ENCODE assay signal across 9 cellular contexts in the genomic region with DNA sequence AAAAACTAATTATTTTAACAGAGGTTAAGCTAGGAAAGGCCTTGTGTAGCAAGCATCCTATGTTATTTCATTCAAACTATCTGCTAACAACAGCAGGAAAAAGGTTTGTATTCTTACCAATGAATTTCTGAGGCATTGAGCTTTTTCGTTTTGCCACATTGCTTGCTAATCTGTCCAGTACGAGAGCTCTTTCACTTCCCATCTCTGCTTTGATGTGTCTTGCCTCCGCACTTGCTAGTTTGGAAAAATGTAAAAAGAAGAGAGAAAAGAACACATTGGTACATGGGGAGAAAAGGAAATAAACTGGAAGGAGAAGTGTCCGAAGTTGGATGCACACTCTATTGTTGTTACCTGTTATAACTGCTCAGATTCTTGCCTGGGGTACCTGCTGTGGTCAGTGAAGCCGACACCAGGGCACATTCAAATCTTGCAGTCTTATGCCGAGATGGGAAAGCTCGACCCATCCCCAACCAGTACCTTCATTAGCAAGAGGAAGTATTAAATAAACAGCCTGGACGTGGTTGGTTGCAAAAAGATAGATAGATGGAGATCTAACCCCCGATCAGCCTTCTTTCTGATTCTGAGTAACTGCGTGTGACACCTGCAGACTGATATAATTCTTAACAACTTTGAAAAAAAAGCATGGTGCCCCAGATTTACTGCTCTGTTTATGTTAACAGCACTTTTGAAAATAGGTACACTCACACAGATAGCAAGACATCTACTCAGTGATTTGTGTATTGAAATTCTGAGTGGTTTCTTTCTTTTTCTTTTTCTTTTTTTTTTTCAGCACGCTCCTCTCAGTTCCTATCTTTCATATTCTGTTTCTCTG. TPM values are rescaled to one million over a fixed set of nuclear protein-coding genes. Genes with fewer than 3 reads are reported as not detected.
A peak's percentile ranks its signal among the peaks of the same experiment; 100 is the strongest.
DNase-seq lines count a peak whose midpoint lies in the region; ATAC-seq lines count a peak whose summit lies in the region.
"Had no signal": no experiment of that assay in that cellular context is flagged by ENCODE, and none has a peak within 500 bp of the region (broad histone marks: within the 10 kb centered on the region; RNA-seq: fewer than 3 reads in every experiment).

No MANE protein-coding gene starts in this region.

- H3K79me1 ChIP-seq in mesendoderm (ENCODE audit: low read length): no peaks in the 10 kb centered on the region

- POLR2A ChIA-PET in T-cell (lab: Charles Lee): interaction anchor here in 1 of 2 donors (0.5 to 0.6 kb wide), 2 partner anchors 35 to 82 kb away, joined by 3 to 5 read pairs; no protein-coding TSS in a partner anchor

- H3K27ac ChIP-seq in mesendoderm (ENCODE audit: low read depth, low read length) (no peak overlapping the region), aorta (ENCODE audit: low read depth in 1 of 2, low read length in 2 of 2) (no peak overlapping the region)
- H3K27ac ChIP-seq: thyroid gland had no signal

- H3K18ac ChIP-seq in mesendoderm (ENCODE audit: low read length): no peak overlapping the region

- H4K5ac ChIP-seq in mesendoderm (ENCODE audit: low read length): no peak overlapping the region

- H3K4me1 Mint-ChIP-seq in T-cell: peaks cover 88 to 93% (median 88%) of the 10 kb centered on the region in 3 donors
- H3K4me1 Mint-ChIP-seq in stimulated activated naive B cell treated with anti-CD40 and anti-IgM and Interleukin-4, amounts not matched to agents 10 μg/mL and 1 μg/mL and 100 μg/mL, for 72 hours: peaks cover 38 to 82% of the 10 kb centered on the region in 2 donors

- intact Hi-C loops in aorta (cut with DNase I): no loop called here

- no peak for DNase-seq in activated CD4-positive, CD25-positive, alpha-beta regulatory T cell (lab: John Stamatoyannopoulos, UW)
- peak in 2 of 34 experiments; percentile 9 to 18 for DNase-seq in T-cell
- no peak for DNase-seq in stimulated activated naive B cell treated with anti-CD40 and anti-IgM and Interleukin-4, amounts not matched to agents 10 μg/mL and 1 μg/mL and 100 μg/mL, for 72 hours
- no peak for DNase-seq in mesendoderm
- no peak for DNase-seq in aorta
- DNase-seq in middle frontal gyrus (ENCODE audit: extremely low spot score, low spot score): no peak
- DNase-seq: thyroid gland had no signal

- H3K4ac ChIP-seq in mesendoderm (ENCODE audit: low read depth, low read length): no peak overlapping the region

- ATAC-seq in activated CD4-positive, CD25-positive, alpha-beta regulatory T cell treated with anti-CD3 and anti-CD28 coated beads, Interleukin-2, amount 50 U/mL, for 24 hours: peak; percentile 85
- ATAC-seq in HG02678 (IDR thresholded peaks at IDR 0.05; ENCODE audit: unreplicated experiment) (peak; percentile 54), T-cell (replicated peaks in 1 of 4) (peak; percentile 52 to 69 (median 62)), aorta (ENCODE audit: low FRiP score) (no peak)
- peak; percentile 78 to 87 for ATAC-seq in stimulated activated naive B cell treated with anti-CD40 and anti-IgM and Interleukin-4, amounts not matched to agents 10 μg/mL and 1 μg/mL and 100 μg/mL, for 72 hours (replicated peaks)

- peaks cover 31% of the 10 kb centered on the region for H3K36me3 Mint-ChIP-seq in T-cell
- peaks cover 45 to 65% of the 10 kb centered on the region in 2 donors for H3K36me3 Mint-ChIP-seq in stimulated activated naive B cell treated with anti-CD40 and anti-IgM and Interleukin-4, amounts not matched to agents 10 μg/mL and 1 μg/mL and 100 μg/mL, for 72 hours

- H3K36me3 ChIP-seq in mesendoderm (ENCODE audit: control insufficient read depth, insufficient read depth, low read length) (no peaks in the 10 kb centered on the region), aorta (ENCODE audit: control insufficient read depth in 1 of 2, insufficient read depth in 2 of 2, low read length in 1 of 2) (no peaks in the 10 kb centered on the region)
- H3K36me3 ChIP-seq: thyroid gland had no signal

- no peaks in the 10 kb centered on the region for H3K27me3 ChIP-seq in mesendoderm (ENCODE audit: insufficient read depth, low read length, poor library complexity)
- H3K27me3 ChIP-seq in aorta (ENCODE audit: control insufficient read depth in 1 of 2, insufficient read depth in 2 of 2, low read length in 1 of 2): no peaks in the 10 kb centered on the region
- H3K27me3 ChIP-seq: thyroid gland had no signal

- no peaks in the 10 kb centered on the region for H3K9me3 Mint-ChIP-seq in T-cell
- H3K9me3 Mint-ChIP-seq in stimulated activated naive B cell treated with anti-CD40 and anti-IgM and Interleukin-4, amounts not matched to agents 10 μg/mL and 1 μg/mL and 100 μg/mL, for 72 hours: no peaks in the 10 kb centered on the region

- peak overlapping the region; percentile 79 to 86 (median 84) for H3K4me3 Mint-ChIP-seq in T-cell
- peak overlapping the region; percentile 80 to 86 for H3K4me3 Mint-ChIP-seq in stimulated activated naive B cell treated with anti-CD40 and anti-IgM and Interleukin-4, amounts not matched to agents 10 μg/mL and 1 μg/mL and 100 μg/mL, for 72 hours

- H4K8ac ChIP-seq in mesendoderm (ENCODE audit: low read depth, low read length): no peak overlapping the region

- H3K79me2 ChIP-seq in mesendoderm (ENCODE audit: control insufficient read depth, insufficient read depth, low read length): no peaks in the 10 kb centered on the region

- H3K9me3 ChIP-seq in aorta (ENCODE audit: control insufficient read depth, low read length): no peaks in the 10 kb centered on the region
- H3K9me3 ChIP-seq: thyroid gland had no signal

- no peak overlapping the region for H2AK5ac ChIP-seq in mesendoderm (ENCODE audit: low read length)

- H3K27me3 Mint-ChIP-seq in T-cell: no peaks in the 10 kb centered on the region
- no peaks in the 10 kb centered on the region for H3K27me3 Mint-ChIP-seq in stimulated activated naive B cell treated with anti-CD40 and anti-IgM and Interleukin-4, amounts not matched to agents 10 μg/mL and 1 μg/mL and 100 μg/mL, for 72 hours

- H2BK120ac ChIP-seq in mesendoderm (ENCODE audit: low read depth, low read length): no peak overlapping the region

- no peak overlapping the region for H2BK15ac ChIP-seq in mesendoderm (replicated peaks; ENCODE audit: low read depth)

- no peak overlapping the region for H3K4me2 ChIP-seq in mesendoderm (ENCODE audit: low read length)

- CTCF ChIA-PET in T-cell (lab: Charles Lee): interaction anchor here (0.6 to 2.9 kb wide), 8 partner anchors 15 to 224 kb away, joined by 3 to 8 read pairs (median 4); no protein-coding TSS in a partner anchor

- H3K4me1 ChIP-seq in mesendoderm (ENCODE audit: control insufficient read depth, low read depth, low read length): no peaks in the 10 kb centered on the region
- peaks cover 2% of the 10 kb centered on the region in 2 donors for H3K4me1 ChIP-seq in aorta (ENCODE audit: control insufficient read depth in 1 of 2, insufficient read depth in 2 of 2, low read length in 2 of 2)

- no peak overlapping the region for H3K56ac ChIP-seq in mesendoderm (ENCODE audit: low read length)

- H3K23ac ChIP-seq in mesendoderm (ENCODE audit: low read length): no peak overlapping the region

- peak overlapping the region; percentile 93 to 99 for H3K27ac Mint-ChIP-seq in T-cell
- peak overlapping the region; percentile 38 for H3K27ac Mint-ChIP-seq in stimulated activated naive B cell treated with anti-CD40 and anti-IgM and Interleukin-4, amounts not matched to agents 10 μg/mL and 1 μg/mL and 100 μg/mL, for 72 hours

- H3K9ac ChIP-seq in mesendoderm (ENCODE audit: low read length): no peak overlapping the region

- no CpG with 5 or more reads among the region's 11 CpGs for whole genome bisulfite sequencing in mesendoderm (ENCODE audit: extremely low coverage, insufficient coverage, low lambda C conversion rate)
- 73 to 76% methylated on average over 11 of the region's 11 CpGs for WGBS in aorta, 2 donors

- H3K4me3 ChIP-seq in mesendoderm (ENCODE audit: low read length) (no peak overlapping the region), aorta (ENCODE audit: low read length in 2 of 2) (no peak overlapping the region)
- H3K4me3 ChIP-seq: thyroid gland had no signal

- H2BK5ac ChIP-seq in mesendoderm (ENCODE audit: low read length): no peak overlapping the region

RNA-seq across cellular contexts. Expression of a gene that starts 40.0 kb away (rescaled TPM):
- total RNA-seq in T-cell (under 1 TPM in 3 of 5 donors, not detected in 2; 0.19 to 0.41 (median 0.30) TPM), aorta (1 to 10 TPM in 1 of 2 donors, under 1 TPM in 1; 0.42 to 1.6 TPM)
- 18.5 TPM for polyA plus RNA-seq in mesendoderm (2013, experiment 1 of 2)
- polyA plus RNA-seq in mesendoderm (2013, experiment 2 of 2): 18.7 TPM
- polyA plus RNA-seq in aorta: under 1 TPM; 0.23 to 0.75 TPM

RNA-seq across cellular contexts. Expression of a gene that starts 47.4 kb away (rescaled TPM):
- total RNA-seq in T-cell: 10 to 100 TPM; 30.8 to 36.9 (median 32.1) TPM
- polyA plus RNA-seq in mesendoderm (2013, experiment 1 of 2): 27.3 TPM
- 29.9 TPM for polyA plus RNA-seq in mesendoderm (2013, experiment 2 of 2)
- 10 to 100 TPM; 21.6 to 28.2 TPM for total RNA-seq in aorta
- 10 to 100 TPM; 63.9 to 82.4 TPM for polyA plus RNA-seq in aorta
